23 cellular contexts compared by ENCODE assay signal in genomic region chr1:162823771-162824525, GRCh38. TPM values are rescaled to one million over a fixed set of nuclear protein-coding genes. Genes with fewer than 3 reads are reported as not detected.
DNase-seq lines count a peak whose midpoint lies in the region; ATAC-seq and TF ChIP-seq lines count a peak whose summit lies in the region.
"Had no signal": no experiment of that assay in that cellular context is flagged by ENCODE, and none has a peak within 500 bp of the region (broad histone marks: within the 10 kb centered on the region; RNA-seq: fewer than 3 reads in every experiment).

No MANE protein-coding gene starts in this region.

- no peak overlapping the region for H3K27ac Mint-ChIP-seq in GM23338
- H3K27ac Mint-ChIP-seq: activated CD4-positive, alpha-beta T cell treated with anti-CD3 and anti-CD28 coated beads, Interleukin-2, amount 10 ng/mL, durations not matched to agents 24 days and 14 days; activated naive CD8-positive, alpha-beta T cell treated with anti-CD3 and anti-CD28 coated beads, Interleukin-2, amount 50 U/mL, for 24 hours; brain; stimulated activated naive B cell treated with anti-CD40 and anti-IgM and Interleukin-4, amounts not matched to agents 10 μg/mL and 1 μg/mL and 100 μg/mL, for 72 hours had no signal

- no peak overlapping the region for H3K27ac ChIP-seq in GM23338 (ENCODE audit: low read depth)
- H3K27ac ChIP-seq in SK-N-SH (ENCODE audit: low read depth in 2 of 2, low read length in 1 of 2), result peak overlapping the region in 1 of 2 experiments; percentile 30; a peak in 2 of 4 replicates
- no peak overlapping the region for H3K27ac ChIP-seq in mesendoderm (ENCODE audit: low read depth, low read length)
- H3K27ac ChIP-seq: esophagus squamous epithelium, lower lobe of right lung, thoracic aorta had no signal

- H3K36me3 ChIP-seq in GM23338 (ENCODE audit: insufficient read depth), result no peaks in the 10 kb centered on the region
- no peaks in the 10 kb centered on the region for H3K36me3 ChIP-seq in SK-N-SH (replicated peaks in 1 of 2; ENCODE audit: control insufficient read depth in 1 of 2, insufficient read depth in 2 of 2, low read length in 1 of 2)
- H3K36me3 ChIP-seq in mesendoderm (ENCODE audit: control insufficient read depth, insufficient read depth, low read length), result no peaks in the 10 kb centered on the region
- H3K36me3 ChIP-seq in H7 (replicated peaks; ENCODE audit: control insufficient read depth, insufficient read depth, low read length), result no peaks in the 10 kb centered on the region
- H3K36me3 ChIP-seq: esophagus squamous epithelium, lower lobe of right lung, thoracic aorta had no signal

- H2AFZ ChIP-seq in GM23338 (peak overlapping the region; percentile 5; the same call in 1 of the 2 replicates), SK-N-SH (ENCODE audit: low read depth) (no peak overlapping the region)

- H3K79me1 ChIP-seq in mesendoderm (ENCODE audit: low read length), result no peaks in the 10 kb centered on the region

- no peak overlapping the region for H3K4me3 ChIP-seq in GM23338
- no peak overlapping the region for H3K4me3 ChIP-seq in SK-N-SH (ENCODE audit: low read depth in 2 of 2, low read length in 1 of 2)
- H3K4me3 ChIP-seq in mesendoderm (ENCODE audit: low read length), result no peak overlapping the region
- no peak overlapping the region for H3K4me3 ChIP-seq in H7 (ENCODE audit: insufficient read depth, low read depth, low read length)
- H3K4me3 ChIP-seq: esophagus squamous epithelium, lower lobe of right lung, smooth muscle cell, thoracic aorta had no signal

- no peak for TF ChIP-seq CTCF in GM23338 (conservative IDR thresholded peaks at IDR 0.05; ENCODE audit: low read depth in 2 of 2)
- TF ChIP-seq CTCF in SK-N-SH (IDR thresholded peaks at IDR 0.05), result no peak

- H3F3A ChIP-seq in GM23338 (replicated peaks; ENCODE audit: low read depth) (no peaks in the 10 kb centered on the region), SK-N-SH (replicated peaks; ENCODE audit: insufficient read depth) (peaks cover 11% of the 10 kb centered on the region)

- H3K4me1 Mint-ChIP-seq in GM23338, result peaks cover 13% of the 10 kb centered on the region

- no peak overlapping the region for H3K23ac ChIP-seq in mesendoderm (ENCODE audit: low read length)

- H4K5ac ChIP-seq in mesendoderm (ENCODE audit: low read length), result no peak overlapping the region

- H3K36me3 Mint-ChIP-seq in GM23338 (ENCODE audit: low read depth), result no peaks in the 10 kb centered on the region
- H3K36me3 Mint-ChIP-seq: brain; stimulated activated naive B cell treated with anti-CD40 and anti-IgM and Interleukin-4, amounts not matched to agents 10 μg/mL and 1 μg/mL and 100 μg/mL, for 72 hours had no signal

- peak overlapping the region; percentile 36 for H2BK15ac ChIP-seq in mesendoderm (replicated peaks; ENCODE audit: low read depth)

- CTCF ChIA-PET in SK-N-SH (lab: Yijun Ruan, JAX), result interaction anchor here (1.1 kb wide), 1 partner anchor 491 kb away, joined by 3 read pairs; no protein-coding TSS in a partner anchor

- DNase-seq in EH (ENCODE audit: low read depth) (peak; percentile 41), GM23338 (ENCODE audit: low spot score) (no peak), SK-N-SH (no peak), mesendoderm (peak; percentile 73), H7 (no peak), GF-D8 (lab: John Stamatoyannopoulos, UW) (no peak), GOT3 (lab: John Stamatoyannopoulos, UW) (no peak)
- DNase-seq: activated CD4-positive, alpha-beta T cell treated with anti-CD3 and anti-CD28 coated beads, Interleukin-2, amount 10 ng/mL, durations not matched to agents 24 days and 14 days; activated effector memory CD4-positive, alpha-beta T cell treated with Interleukin-2 at 50 U/mL for 16 hours; AML-193; CD8-positive, alpha-beta memory T cell; effector CD8-positive, alpha-beta T cell; esophagus squamous epithelium; lower lobe of right lung; MM.1S; NCI-H2171 treated with DMSO at 0.1 percent for 48 hours; NCI-H524 treated with DMSO at 0.1 percent for 48 hours; stimulated activated naive B cell treated with anti-CD40 and anti-IgM and Interleukin-4, amounts not matched to agents 10 μg/mL and 1 μg/mL and 100 μg/mL, for 72 hours had no signal

- no peak overlapping the region for H2BK5ac ChIP-seq in mesendoderm (ENCODE audit: low read length)

- H3K4me2 ChIP-seq in GM23338 (no peak overlapping the region), SK-N-SH (0 out of 2 replicates have a peak overlapping the region, but pooled peaks have one; percentile 86), mesendoderm (ENCODE audit: low read length) (no peak overlapping the region)

- H3K27me3 Mint-ChIP-seq in GM23338 (ENCODE audit: insufficient read depth, low read depth, poor library complexity), result peaks cover 2% of the 10 kb centered on the region

- H3K4me3 Mint-ChIP-seq in GM23338, result no peak overlapping the region
- H3K4me3 Mint-ChIP-seq: activated CD4-positive, alpha-beta T cell treated with anti-CD3 and anti-CD28 coated beads, Interleukin-2, amount 10 ng/mL, durations not matched to agents 24 days and 14 days; activated naive CD8-positive, alpha-beta T cell treated with anti-CD3 and anti-CD28 coated beads, Interleukin-2, amount 50 U/mL, for 24 hours; stimulated activated naive B cell treated with anti-CD40 and anti-IgM and Interleukin-4, amounts not matched to agents 10 μg/mL and 1 μg/mL and 100 μg/mL, for 72 hours had no signal

- no peak overlapping the region for H2AK5ac ChIP-seq in mesendoderm (ENCODE audit: low read length)

- WGBS in SK-N-SH (ENCODE audit: low lambda C conversion rate), result 51% methylated on average over 2 of the region's 2 CpGs
- WGBS in mesendoderm (ENCODE audit: extremely low coverage, insufficient coverage, low lambda C conversion rate), result no CpG with 5 or more reads among the region's 2 CpGs

- no peak for TF ChIP-seq RAD21 in SK-N-SH (IDR thresholded peaks at IDR 0.05; ENCODE audit: low read length)

- no peak overlapping the region for H3K18ac ChIP-seq in mesendoderm (ENCODE audit: low read length)

- H3K4ac ChIP-seq in mesendoderm (ENCODE audit: low read depth, low read length), result no peak overlapping the region

- POLR2A ChIA-PET in SK-N-SH (lab: Yijun Ruan, JAX), result interaction anchor here (0.7 kb wide), 1 partner anchor 58 kb away, joined by 4 read pairs; no protein-coding TSS in a partner anchor

- no peaks in the 10 kb centered on the region for H3K9me3 ChIP-seq in SK-N-SH
- H3K9me3 ChIP-seq: esophagus squamous epithelium, lower lobe of right lung, thoracic aorta had no signal

- no peak overlapping the region for H2BK120ac ChIP-seq in mesendoderm (ENCODE audit: low read depth, low read length)

- no peak for TF ChIP-seq EP300 in SK-N-SH (IDR thresholded peaks at IDR 0.05; ENCODE audit: borderline replicate concordance in 1 of 2, low read depth in 1 of 2, low read length in 1 of 2)

- no peak overlapping the region for H3K56ac ChIP-seq in mesendoderm (ENCODE audit: low read length)

- H3K9me2 ChIP-seq in GM23338 (ENCODE audit: insufficient read depth), result no peaks in the 10 kb centered on the region
- no peaks in the 10 kb centered on the region for H3K9me2 ChIP-seq in SK-N-SH

- H3K4me1 ChIP-seq in GM23338 (ENCODE audit: insufficient read depth) (peaks cover 16% of the 10 kb centered on the region), SK-N-SH (ENCODE audit: control insufficient read depth in 1 of 2, insufficient read depth in 2 of 2, low read depth in 1 of 2, low read length in 1 of 2) (peaks cover 15 to 20% of the 10 kb centered on the region in 2 experiments), mesendoderm (ENCODE audit: control insufficient read depth, low read depth, low read length) (peaks cover 5% of the 10 kb centered on the region)

- H3K79me2 ChIP-seq in GM23338 (replicated peaks; ENCODE audit: insufficient read depth) (no peaks in the 10 kb centered on the region), SK-N-SH (ENCODE audit: insufficient read depth) (no peaks in the 10 kb centered on the region), mesendoderm (ENCODE audit: control insufficient read depth, insufficient read depth, low read length) (no peaks in the 10 kb centered on the region)

- H3K9ac ChIP-seq in SK-N-SH, result no peak overlapping the region
- no peak overlapping the region for H3K9ac ChIP-seq in mesendoderm (ENCODE audit: low read length)

- no peaks in the 10 kb centered on the region for H3K9me3 Mint-ChIP-seq in GM23338
- H3K9me3 Mint-ChIP-seq: activated naive CD8-positive, alpha-beta T cell treated with anti-CD3 and anti-CD28 coated beads, Interleukin-2, amount 50 U/mL, for 24 hours; brain; stimulated activated naive B cell treated with anti-CD40 and anti-IgM and Interleukin-4, amounts not matched to agents 10 μg/mL and 1 μg/mL and 100 μg/mL, for 72 hours had no signal

- H4K8ac ChIP-seq in mesendoderm (ENCODE audit: low read depth, low read length), result no peak overlapping the region

- H4K20me1 ChIP-seq in GM23338 (replicated peaks; ENCODE audit: insufficient read depth), result no peaks in the 10 kb centered on the region
- H4K20me1 ChIP-seq in SK-N-SH (ENCODE audit: insufficient read depth), result no peaks in the 10 kb centered on the region

- H3K27me3 ChIP-seq in GM23338 (ENCODE audit: insufficient read depth), result no peaks in the 10 kb centered on the region; the same call in 1 of the 2 replicates
- H3K27me3 ChIP-seq in SK-N-SH (ENCODE audit: insufficient read depth), result no peaks in the 10 kb centered on the region
- H3K27me3 ChIP-seq in mesendoderm (ENCODE audit: insufficient read depth, low read length, poor library complexity), result no peaks in the 10 kb centered on the region
- H3K27me3 ChIP-seq in H7 (ENCODE audit: control insufficient read depth, insufficient read depth, low read length), result peaks cover 9% of the 10 kb centered on the region; the same call in 1 of the 2 replicates

- ATAC-seq in GM23338, result no peak
- ATAC-seq: lower lobe of right lung; Right ventricle myocardium inferior; stimulated activated naive B cell treated with anti-CD40 and anti-IgM and Interleukin-4, amounts not matched to agents 10 μg/mL and 1 μg/mL and 100 μg/mL, for 72 hours had no signal

TF ChIP-seq in SK-N-SH, 30 proteins besides CTCF, POLR2A, EP300 and RAD21 (continues in another document):
- no peak for TF ChIP-seq SIN3A (IDR thresholded peaks at IDR 0.05; ENCODE audit: borderline replicate concordance, low read depth, low read length)

RNA-seq across cellular contexts. Expression of gene HSD17B7, which starts 33.4 kb away (rescaled TPM):
- total RNA-seq in GM23338 (2014; rRNA removed; shearing (Covaris generic)), result 30.9 and 42.8 TPM in 2 replicates
- 29.1 and 31.9 TPM in 2 replicates for polyA plus RNA-seq in GM23338 (2016; fragmentation: Nextera tagmentation; extraction: Ambion mirVana)
- polyA plus RNA-seq in SK-N-SH (2012; rRNA removed), result 12.0 and 14.5 TPM in 2 replicates
- polyA plus RNA-seq in SK-N-SH (2012; cell fraction: cytosol; rRNA removed), result 9.9 and 10.6 TPM in 2 replicates
- 17.3 and 23.8 TPM in 2 replicates for polyA plus RNA-seq in SK-N-SH (2012; cell fraction: nucleus; rRNA removed)
- 32.9 TPM for polyA plus RNA-seq in mesendoderm (2013, experiment 1 of 2)
- polyA plus RNA-seq in mesendoderm (2013, experiment 2 of 2), result 34.9 TPM
- total RNA-seq in H7 (2014; rRNA removed; shearing (Covaris generic)), result 27.3 and 38.1 TPM in 2 replicates

RNA-seq across cellular contexts. Expression of gene CCDC190, which starts 37.0 kb away (rescaled TPM):
- not detected in 2 replicates for total RNA-seq in GM23338 (2014; rRNA removed; shearing (Covaris generic))
- polyA plus RNA-seq in GM23338 (2016; fragmentation: Nextera tagmentation; extraction: Ambion mirVana) (not detected in 2 replicates), SK-N-SH (2012; rRNA removed) (0.13 and 0.21 TPM in 2 replicates)
- 0.14 and 0.18 TPM in 2 replicates for polyA plus RNA-seq in SK-N-SH (2012; cell fraction: cytosol; rRNA removed)
- polyA plus RNA-seq in SK-N-SH (2012; cell fraction: nucleus; rRNA removed), result 0.12 and 0.39 TPM in 2 replicates
- 1.6 TPM for polyA plus RNA-seq in mesendoderm (2013, experiment 1 of 2)
- polyA plus RNA-seq in mesendoderm (2013, experiment 2 of 2), result 0.99 TPM
- total RNA-seq in H7 (2014; rRNA removed; shearing (Covaris generic)), result not detected in 2 replicates
- total RNA-seq: activated CD4-positive, alpha-beta T cell treated with anti-CD3 and anti-CD28 coated beads, Interleukin-2, amount 10 ng/mL, durations not matched to agents 24 days and 14 days; CD8-positive, alpha-beta memory T cell; smooth muscle cell had no signal
- polyA plus RNA-seq: CD8-positive, alpha-beta memory T cell; smooth muscle cell had no signal

Comparison
In these comparisons a context has a peak if more than half of its experiments do, and no peak if none do; other contexts are left out.
1. DNase-seq: peak in EH (single experiment) and mesendoderm (single experiment); none in GM23338 (single experiment), SK-N-SH (single experiment), H7 (single experiment), GF-D8 (single experiment) and GOT3 (single experiment).